ENCODE assay signal across 17 cellular contexts in genomic region chr6:151784441-151785214, GRCh38. TPM values are rescaled to one million over a fixed set of nuclear protein-coding genes. Genes with fewer than 3 reads are reported as not detected.
DNase-seq lines count a peak whose midpoint lies in the region; ATAC-seq, FAIRE-seq and TF ChIP-seq lines count a peak whose summit lies in the region.
"Had no signal": no experiment of that assay in that cellular context is flagged by ENCODE, and none has a peak within 500 bp of the region (broad histone marks: within the 10 kb centered on the region; RNA-seq: fewer than 3 reads in every experiment).

No MANE protein-coding gene starts in this region.

- no peak for TF ChIP-seq RAD21 in Ishikawa (IDR thresholded peaks at IDR 0.05; ENCODE audit: low read depth)

- TF ChIP-seq POLR2A in erythroblast (IDR thresholded peaks at IDR 0.05; ENCODE audit: low read length) (no peak), testis (IDR thresholded peaks at IDR 0.05) (no peak)

- H3K27me3 ChIP-seq in bronchial epithelial cell (ENCODE audit: control insufficient read depth, insufficient read depth, low read length) (no peaks in the 10 kb centered on the region), testis (no peaks in the 10 kb centered on the region)

- H3K4me3 ChIP-seq in bronchial epithelial cell (ENCODE audit: low read depth, low read length) = no peak overlapping the region
- H3K4me3 ChIP-seq in fibroblast of the aortic adventitia (ENCODE audit: low read depth, low read length) = no peak overlapping the region
- H3K4me3 ChIP-seq in testis = no peak overlapping the region

- no peaks in the 10 kb centered on the region for H3K9me3 ChIP-seq in testis

- no peaks in the 10 kb centered on the region for H3K4me1 ChIP-seq in testis

- TF ChIP-seq CTCF in bronchial epithelial cell (IDR thresholded peaks at IDR 0.05; ENCODE audit: insufficient read depth, low read length, severe bottlenecking) = no peak
- no peak for TF ChIP-seq CTCF in fibroblast of the aortic adventitia (IDR thresholded peaks at IDR 0.05; ENCODE audit: insufficient read depth, low read length)
- no peak for TF ChIP-seq CTCF in testis (IDR thresholded peaks at IDR 0.05)

- H3K27ac ChIP-seq in testis = no peak overlapping the region

- H3K36me3 ChIP-seq in bronchial epithelial cell (ENCODE audit: control insufficient read depth, insufficient read depth, low read length) = no peaks in the 10 kb centered on the region
- H3K36me3 ChIP-seq in testis (ENCODE audit: low read depth, missing control alignments) = no peaks in the 10 kb centered on the region

- intact Hi-C loops in testis (cut with DNase I; ENCODE audit: low total_unique reads) = no loop called here

- FAIRE-seq in bronchial epithelial cell (lab: Jason Lieb, UNC) = no peak
- FAIRE-seq: H1 had no signal

- DNase-seq in bronchial epithelial cell (ENCODE audit: low read depth) = peak; percentile 73
- peak; percentile 44 for DNase-seq in fibroblast of the aortic adventitia (ENCODE audit: low read depth)
- no peak for DNase-seq in erythroblast (lab: John Stamatoyannopoulos, UW)
- DNase-seq in testis = no peak
- DNase-seq: CD4-positive, alpha-beta T cell; HFFc6; IMR-90; MV-4-11; NCI-H1417 treated with DMSO at 0.1 percent for 48 hours; NCI-H2029; NCI-H2171; NCI-H446; NCI-H69 had no signal

- no peak for ATAC-seq in GM21723 (IDR thresholded peaks at IDR 0.05; ENCODE audit: unreplicated experiment)
- ATAC-seq in HG02678 (IDR thresholded peaks at IDR 0.05; ENCODE audit: unreplicated experiment) = no peak

- no peak for TF ChIP-seq EP300 in Ishikawa (IDR thresholded peaks at IDR 0.05; ENCODE audit: borderline replicate concordance)

TF ChIP-seq in Ishikawa, 13 proteins besides CTCF, POLR2A, EP300 and RAD21:
- TF ChIP-seq USF1 (IDR thresholded peaks at IDR 0.05) = peak; percentile 52
- TF ChIP-seq TEAD4 (IDR thresholded peaks at IDR 0.05) = no peak
TF ChIP-seq in Ishikawa: peak in this region for 1.

RNA-seq across cellular contexts. Expression of gene ESR1, which starts 22.9 kb away (rescaled TPM):
- total RNA-seq in bronchial epithelial cell (under 0.01 and 0.13 TPM in 2 replicates), fibroblast of the aortic adventitia (ENCODE audit: low replicate concordance) (2.7 and 3.4 TPM in 2 replicates), testis (1 to 10 TPM; 4.3 to 8.1 TPM)
- 9.3 TPM for polyA plus RNA-seq in testis (ENCODE audit: insufficient read depth, low read depth, low replicate concordance)
- total RNA-seq: IMR-90 had no signal
- polyA plus RNA-seq: IMR-90 had no signal

Comparison
In these comparisons a context has a peak if more than half of its experiments do, and no peak if none do; other contexts are left out.
1. DNase-seq: peak in bronchial epithelial cell (single experiment) and fibroblast of the aortic adventitia (single experiment); none in erythroblast (0 of 2) and testis (single experiment).